Comparison of ENCODE assay signal across 15 cellular contexts in the genomic region with DNA sequence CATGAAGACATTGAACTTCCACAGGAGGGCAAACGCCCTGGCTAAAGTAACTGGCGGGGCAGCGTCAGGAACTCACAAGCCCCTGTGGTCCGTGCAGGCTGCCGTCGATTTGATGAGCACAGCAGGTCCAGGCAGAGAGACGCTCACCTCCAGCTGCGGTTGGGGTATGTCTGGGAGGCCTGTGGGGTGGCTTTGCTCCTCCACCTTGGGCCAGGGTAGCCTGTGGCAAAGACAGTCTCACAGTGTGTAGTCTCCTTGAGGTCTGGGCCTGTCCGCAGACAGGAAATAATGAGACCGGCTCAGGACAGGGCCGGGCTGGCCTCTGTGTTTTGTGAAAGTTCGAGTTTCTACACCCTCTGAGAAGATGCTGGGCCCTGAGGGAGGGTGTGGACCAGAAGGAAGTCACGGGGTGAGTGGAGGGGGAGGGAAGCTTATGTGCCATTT.
DNase-seq lines count a peak whose midpoint lies in the region; ATAC-seq and TF ChIP-seq lines count a peak whose summit lies in the region.
"Had no signal": no experiment of that assay in that cellular context is flagged by ENCODE, and none has a peak within 500 bp of the region (broad histone marks: within the 10 kb centered on the region; RNA-seq: fewer than 3 reads in every experiment).

No MANE protein-coding gene starts in this region.

- intact Hi-C loops in esophagus muscularis mucosa (cut with DNase I), result no loop called here
- intact Hi-C loops in testis (cut with DNase I; ENCODE audit: low total_unique reads), result no loop called here

- no peak for TF ChIP-seq CTCF in esophagus muscularis mucosa (IDR thresholded peaks at IDR 0.05)
- TF ChIP-seq CTCF in lung (IDR thresholded peaks at IDR 0.05; ENCODE audit: control extremely low read depth, extremely low read depth), result no peak
- TF ChIP-seq CTCF in testis (IDR thresholded peaks at IDR 0.05), result no peak
- no peak for TF ChIP-seq CTCF in GM10248 (IDR thresholded peaks at IDR 0.05; ENCODE audit: control extremely low read depth, extremely low read depth, low read depth, missing control alignments)
- no peak for TF ChIP-seq CTCF in GM20000 (IDR thresholded peaks at IDR 0.05; ENCODE audit: extremely low read depth, missing control alignments)

- peak; percentile 7 for DNase-seq in activated CD4-positive, alpha-beta T cell treated with anti-CD3 and anti-CD28 coated beads for 1 hour
- DNase-seq in activated CD4-positive, alpha-beta T cell treated with anti-CD3 and anti-CD28 coated beads, Interleukin-2, amount 50 U/mL, for 4 hours, result no peak
- DNase-seq in esophagus muscularis mucosa (ENCODE audit: extremely low spot score), result peak; percentile 92
- peak; percentile 30 for DNase-seq in lung (ENCODE audit: low spot score)
- DNase-seq in testis, result peak; percentile 59
- no peak for DNase-seq in GM10248 (ENCODE audit: extremely low spot score)
- DNase-seq in G401 (ENCODE audit: low spot score), result no peak
- no peak for DNase-seq in GM20000 (ENCODE audit: low spot score)
- DNase-seq: activated CD4-positive, alpha-beta T cell treated with anti-CD3 and anti-CD28 coated beads for 36 hours; HCEC 1CT; kidney glomerular epithelial cell; NCI-H446 treated with DMSO at 0.1 percent for 48 hours; stimulated activated naive CD4-positive, alpha-beta T cell treated with Interleukin-2 at 50 U/mL for 16 hours had no signal

- H3K4me3 ChIP-seq in esophagus muscularis mucosa, result no peak overlapping the region
- no peak overlapping the region for H3K4me3 ChIP-seq in lung
- no peak overlapping the region for H3K4me3 ChIP-seq in testis
- H3K4me3 ChIP-seq: K562 had no signal

- peak overlapping the region in 3 of 4 donors; percentile 20 to 35 (median 30) for H3K27ac ChIP-seq in esophagus muscularis mucosa (replicated peaks in 1 of 4)
- H3K27ac ChIP-seq in lung (ENCODE audit: low read depth in 1 of 2, low read length in 1 of 2), result no peak overlapping the region
- peak overlapping the region in 1 of 2 donors; percentile 3 for H3K27ac ChIP-seq in testis

- H3K36me3 ChIP-seq in esophagus muscularis mucosa (no peaks in the 10 kb centered on the region), lung (ENCODE audit: control insufficient read depth in 2 of 2, insufficient read depth in 2 of 2, low read length in 2 of 2) (no peaks in the 10 kb centered on the region), testis (ENCODE audit: low read depth, missing control alignments) (no peaks in the 10 kb centered on the region)

- in situ Hi-C loops in G401 (cut with HindIII; ENCODE audit: low sequenced_read_pairs), result no loop called here

- no peak for TF ChIP-seq POLR2A in esophagus muscularis mucosa (IDR thresholded peaks at IDR 0.05; ENCODE audit: low read depth)
- TF ChIP-seq POLR2A in testis (IDR thresholded peaks at IDR 0.05), result no peak

- no peaks in the 10 kb centered on the region for H3K27me3 ChIP-seq in esophagus muscularis mucosa
- no peaks in the 10 kb centered on the region for H3K27me3 ChIP-seq in lung (ENCODE audit: control insufficient read depth, insufficient read depth)
- H3K27me3 ChIP-seq in testis, result no peaks in the 10 kb centered on the region

- no peak for ATAC-seq in lung (ENCODE audit: insufficient read depth, low FRiP score)
- ATAC-seq: activated CD4-positive, alpha-beta T cell treated with anti-CD3 and anti-CD28 coated beads for 36 hours; K562; naive thymus-derived CD8-positive, alpha-beta T cell had no signal

- no peak for TF ChIP-seq EP300 in esophagus muscularis mucosa (IDR thresholded peaks at IDR 0.05)

- POLR2A ChIA-PET in GM10248 (lab: Yijun Ruan, JAX), result no interaction called here

- 67% methylated on average over 13 of the region's 13 CpGs for WGBS in esophagus muscularis mucosa
- WGBS in lung, 2 donors, result 69 to 74% methylated on average over 13 of the region's 13 CpGs
- WGBS in testis, 2 donors, result 86 to 89% methylated on average over 11 to 13 of the region's 13 CpGs

- CTCF ChIA-PET in GM10248 (lab: Yijun Ruan, JAX), result no interaction called here

- H3K9me3 ChIP-seq in esophagus muscularis mucosa (no peaks in the 10 kb centered on the region), lung (ENCODE audit: control insufficient read depth in 2 of 2, insufficient read depth in 1 of 2, low read length in 1 of 2) (no peaks in the 10 kb centered on the region), testis (no peaks in the 10 kb centered on the region)

- peaks cover 6 to 17% (median 11%) of the 10 kb centered on the region in 4 donors for H3K4me1 ChIP-seq in esophagus muscularis mucosa
- H3K4me1 ChIP-seq in lung (ENCODE audit: control insufficient read depth in 2 of 2, insufficient read depth in 2 of 2, low read length in 2 of 2), result peaks cover 0 to 16% of the 10 kb centered on the region in 2 donors
- peaks cover 6% of the 10 kb centered on the region for H3K4me1 ChIP-seq in testis

Comparison
In these comparisons a context has a peak if more than half of its experiments do, and no peak if none do; other contexts are left out.
1. DNase-seq: peak in activated CD4-positive, alpha-beta T cell treated with anti-CD3 and anti-CD28 coated beads for 1 hour (single experiment), esophagus muscularis mucosa (single experiment), lung (single experiment) and testis (single experiment); none in activated CD4-positive, alpha-beta T cell treated with anti-CD3 and anti-CD28 coated beads, Interleukin-2, amount 50 U/mL, for 4 hours (0 of 2), GM10248 (single experiment), G401 (single experiment) and GM20000 (single experiment).
2. H3K27ac ChIP-seq: peak in esophagus muscularis mucosa (3 of 4); none in lung (0 of 2).